27 cellular contexts compared by ENCODE assay signal in the genomic region with DNA sequence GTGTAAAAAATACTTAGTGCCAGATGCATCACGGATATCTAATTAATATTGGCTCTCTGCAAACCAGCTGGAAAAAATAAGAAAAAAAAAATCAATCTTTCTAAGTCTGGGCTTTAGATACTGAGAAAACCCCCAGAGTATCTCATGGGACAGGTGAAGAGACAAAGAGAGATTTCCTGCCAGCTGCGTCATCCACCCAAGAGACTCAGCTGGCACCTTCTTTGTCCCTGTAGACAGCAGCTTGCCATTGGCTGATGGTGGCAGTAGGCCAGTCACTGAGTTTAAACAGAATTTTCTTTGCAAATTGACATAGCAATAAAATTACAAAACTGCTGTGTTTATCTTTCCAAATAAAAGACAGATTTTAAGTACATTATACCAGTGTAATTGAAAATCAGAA.
DNase-seq lines count a peak whose midpoint lies in the region; ATAC-seq, FAIRE-seq and TF ChIP-seq lines count a peak whose summit lies in the region.
"Had no signal": no experiment of that assay in that cellular context is flagged by ENCODE, and none has a peak within 500 bp of the region (broad histone marks: within the 10 kb centered on the region; RNA-seq: fewer than 3 reads in every experiment).

No MANE protein-coding gene starts in this region.

- H3K27me3 ChIP-seq in GM12878 (replicated peaks in 1 of 2; ENCODE audit: control insufficient read depth in 2 of 2, insufficient read depth in 2 of 2, low read length in 1 of 2): no peaks in the 10 kb centered on the region

- no peak overlapping the region for H3K4me2 ChIP-seq in GM12878 (ENCODE audit: control insufficient read depth, insufficient read depth)

- no peaks in the 10 kb centered on the region for H3K79me2 ChIP-seq in GM12878 (ENCODE audit: control insufficient read depth, insufficient read depth, low read length)

- peaks cover 0 to 4% (median 0%) of the 10 kb centered on the region in 7 donors for H3K9me3 Mint-ChIP-seq in CD14-positive monocyte
- H3K9me3 Mint-ChIP-seq: activated naive CD4-positive, alpha-beta T cell treated with anti-CD3 and anti-CD28 coated beads, Interleukin-2, amount 10 ng/mL, durations not matched to agents 7 days and 5 days; activated T-helper 1 cell treated with anti-CD3 and anti-CD28 coated beads, Interleukin-12 subunit alpha, Interleukin-12 subunit beta, Interleukin-2, Interleukin-4 antibody, amounts not matched to agents 30 ng/mL and 10 ng/mL and 1 ng/mL, durations not matched to agents 14 hours and 24 hours and 36 hours; T-helper 2 cell treated with Interferon-gamma antibody and Interleukin-4, amounts not matched to agents 5 μg/mL and 100 μg/mL, for 36 hours; type B pancreatic cell had no signal

- BruUV-seq in GM12878 (replicated peaks; lab: Mats Ljungman, UMichigan): no TSS peak

- no peak for TF ChIP-seq CTCF in GM12878 (IDR thresholded peaks at IDR 0.05 in 2 of 3, conservative IDR thresholded peaks at IDR 0.05 in 1 of 3; ENCODE audit: control insufficient read depth in 2 of 3, extremely low read depth in 1 of 3, insufficient read depth in 1 of 3, low read depth in 3 of 3, low read length in 3 of 3)
- no peak for TF ChIP-seq CTCF in CD14-positive monocyte (IDR thresholded peaks at IDR 0.05)

- no peaks in the 10 kb centered on the region for H3K36me3 ChIP-seq in GM12878 (ENCODE audit: control insufficient read depth in 2 of 2, insufficient read depth in 2 of 2, low read length in 1 of 2)
- H3K36me3 ChIP-seq: HAP-1, WERI-Rb-1 had no signal

- H2AFZ ChIP-seq in GM12878 (ENCODE audit: control insufficient read depth, low read depth, low read length): no peak overlapping the region

- no peak overlapping the region for H3K9ac ChIP-seq in GM12878 (ENCODE audit: control insufficient read depth, insufficient read depth, low read length)

- H3K27me3 Mint-ChIP-seq in CD14-positive monocyte (ENCODE audit: low read depth in 3 of 3): peaks cover 0 to 1% (median 0%) of the 10 kb centered on the region in 3 donors
- H3K27me3 Mint-ChIP-seq: activated naive CD4-positive, alpha-beta T cell treated with anti-CD3 and anti-CD28 coated beads, Interleukin-2, amount 10 ng/mL, durations not matched to agents 7 days and 5 days; naive B cell had no signal

- RAD21 ChIA-PET in GM12878 (lab: Charles Lee; ENCODE audit: unreplicated experiment): no interaction called here

- H3K27ac Mint-ChIP-seq in CD14-positive monocyte: peak overlapping the region in 1 of 7 donors; percentile 5
- H3K27ac Mint-ChIP-seq: activated naive CD4-positive, alpha-beta T cell treated with anti-CD3 and anti-CD28 coated beads, Interleukin-2, amount 10 ng/mL, durations not matched to agents 7 days and 5 days; activated T-helper 1 cell treated with anti-CD3 and anti-CD28 coated beads, Interleukin-12 subunit alpha, Interleukin-12 subunit beta, Interleukin-2, Interleukin-4 antibody, amounts not matched to agents 30 ng/mL and 10 ng/mL and 1 ng/mL, durations not matched to agents 14 hours and 24 hours and 36 hours; naive B cell; T-helper 2 cell treated with Interferon-gamma antibody and Interleukin-4, amounts not matched to agents 5 μg/mL and 100 μg/mL, for 36 hours; type B pancreatic cell had no signal

- 3% methylated on average over 2 of the region's 2 CpGs for WGBS in GM12878 (ENCODE audit: insufficient coverage, insufficient replicate concordance, low lambda C conversion rate, missing lambda C conversion rate)

- H4K20me1 ChIP-seq in GM12878 (ENCODE audit: control insufficient read depth, insufficient read depth): no peaks in the 10 kb centered on the region

- SMC1A ChIA-PET in GM12878 (lab: Charles Lee; ENCODE audit: uncharacterized antibody, unreplicated experiment): interaction anchor here (0.8 kb wide), 1 partner anchor 17 kb away, joined by 3 read pairs; no protein-coding TSS in a partner anchor

- TF ChIP-seq POLR2A in GM12878 (IDR thresholded peaks at IDR 0.05; ENCODE audit: low read depth, low read length): no peak

- no peaks in the 10 kb centered on the region for H3K4me1 ChIP-seq in GM12878 (ENCODE audit: control insufficient read depth, insufficient read depth, low read length)
- H3K4me1 ChIP-seq: HAP-1 had no signal

- H3K4me1 Mint-ChIP-seq in CD14-positive monocyte: no peaks in the 10 kb centered on the region
- H3K4me1 Mint-ChIP-seq: activated naive CD4-positive, alpha-beta T cell treated with anti-CD3 and anti-CD28 coated beads, Interleukin-2, amount 10 ng/mL, durations not matched to agents 7 days and 5 days; naive B cell had no signal

- CTCF ChIA-PET in GM12878 (lab: Yijun Ruan, JAX): interaction anchor here (1.8 kb wide), 1 partner anchor 16 kb away, joined by 7 read pairs; no protein-coding TSS in a partner anchor

- FAIRE-seq in GM12878 (lab: Jason Lieb, UNC): no peak
- FAIRE-seq: GM12892, small intestine had no signal

- DNase-seq in NCI-H1417 (lab: John Stamatoyannopoulos, UW) (peak in 2 of 3 experiments; percentile 18 to 55), NCI-H1417 treated with DMSO at 0.1 percent for 48 hours (lab: John Stamatoyannopoulos, UW) (no peak), NCI-H1436 (lab: John Stamatoyannopoulos, UW) (peak; percentile 88), NCI-H2196 treated with DMSO at 0.1 percent for 48 hours (lab: John Stamatoyannopoulos, UW; ENCODE audit: unreplicated experiment) (peak; percentile 66), GM12878 (ENCODE audit: low read depth, low spot score) (no peak), NCI-H2227 treated with DMSO at 0.1 percent for 48 hours (lab: John Stamatoyannopoulos, UW) (no peak), CD14-positive monocyte (ENCODE audit: low spot score) (no peak)
- DNase-seq: 8988T; activated CD4-positive, alpha-beta T cell treated with anti-CD3 and anti-CD28 coated beads, Interleukin-2, amount 50 U/mL, for 1 hour; activated naive CD4-positive, alpha-beta T cell treated with anti-CD3 and anti-CD28 coated beads, Interleukin-2, amount 10 ng/mL, durations not matched to agents 7 days and 5 days; amniotic stem cell; effector CD4-positive, alpha-beta T cell; foreskin fibroblast; Kasumi-1; MV-4-11; naive B cell; NCI-H446; small intestine; stimulated activated CD4-positive, alpha-beta T cell treated with anti-CD3 and anti-CD28 coated beads, Interleukin-1b, Interleukin-23, amount 100 ng/mL, for 48 hours; WERI-Rb-1 had no signal

- POLR2A ChIA-PET in GM12878 (lab: Charles Lee): no interaction called here

- TF ChIP-seq RAD21 in GM12878 (IDR thresholded peaks at IDR 0.05; ENCODE audit: insufficient read depth, low read depth, low read length): no peak

- H3K36me3 Mint-ChIP-seq in CD14-positive monocyte: no peaks in the 10 kb centered on the region
- H3K36me3 Mint-ChIP-seq: activated naive CD4-positive, alpha-beta T cell treated with anti-CD3 and anti-CD28 coated beads, Interleukin-2, amount 10 ng/mL, durations not matched to agents 7 days and 5 days; naive B cell; type B pancreatic cell had no signal

- H3K9me3 ChIP-seq in GM12878 (replicated peaks; ENCODE audit: control insufficient read depth, insufficient read depth, low read length): no peaks in the 10 kb centered on the region
- H3K9me3 ChIP-seq: HAP-1 had no signal

- no peak overlapping the region for H3K4me3 ChIP-seq in GM12878
- H3K4me3 ChIP-seq: HAP-1 had no signal

- ATAC-seq in GM12878 (peak; percentile 34; the same call in 1 of the 3 replicates), GM18519 (IDR thresholded peaks at IDR 0.05; ENCODE audit: low FRiP score, unreplicated experiment) (no peak)
- ATAC-seq: left lobe of liver had no signal

- in situ Hi-C loops in GM12878 (cut with MboI): no loop called here

- intact Hi-C loops in GM12878 (cut with micrococcal nuclease; ENCODE audit: unreplicated experiment) (no loop called here), CD14-positive monocyte (cut with micrococcal nuclease) (no loop called here)

- TF ChIP-seq EP300 in GM12878 (IDR thresholded peaks at IDR 0.05; ENCODE audit: borderline replicate concordance in 1 of 2, control insufficient read depth in 1 of 2, low read depth in 2 of 2, low read length in 2 of 2): no peak

- H3K4me3 Mint-ChIP-seq in CD14-positive monocyte: no peak overlapping the region
- H3K4me3 Mint-ChIP-seq: activated naive CD4-positive, alpha-beta T cell treated with anti-CD3 and anti-CD28 coated beads, Interleukin-2, amount 10 ng/mL, durations not matched to agents 7 days and 5 days; activated T-helper 1 cell treated with anti-CD3 and anti-CD28 coated beads, Interleukin-12 subunit alpha, Interleukin-12 subunit beta, Interleukin-2, Interleukin-4 antibody, amounts not matched to agents 30 ng/mL and 10 ng/mL and 1 ng/mL, durations not matched to agents 14 hours and 24 hours and 36 hours; naive B cell; T-helper 2 cell treated with Interferon-gamma antibody and Interleukin-4, amounts not matched to agents 5 μg/mL and 100 μg/mL, for 36 hours; type B pancreatic cell had no signal

- no peak overlapping the region for H3K27ac ChIP-seq in GM12878 (ENCODE audit: control insufficient read depth, insufficient read depth)
- H3K27ac ChIP-seq: WERI-Rb-1 had no signal

TF ChIP-seq in GM12878, 131 proteins besides CTCF, POLR2A, EP300 and RAD21:
- no peak for TF ChIP-seq HDAC2 (IDR thresholded peaks at IDR 0.05)
- TF ChIP-seq, protein P1, sequence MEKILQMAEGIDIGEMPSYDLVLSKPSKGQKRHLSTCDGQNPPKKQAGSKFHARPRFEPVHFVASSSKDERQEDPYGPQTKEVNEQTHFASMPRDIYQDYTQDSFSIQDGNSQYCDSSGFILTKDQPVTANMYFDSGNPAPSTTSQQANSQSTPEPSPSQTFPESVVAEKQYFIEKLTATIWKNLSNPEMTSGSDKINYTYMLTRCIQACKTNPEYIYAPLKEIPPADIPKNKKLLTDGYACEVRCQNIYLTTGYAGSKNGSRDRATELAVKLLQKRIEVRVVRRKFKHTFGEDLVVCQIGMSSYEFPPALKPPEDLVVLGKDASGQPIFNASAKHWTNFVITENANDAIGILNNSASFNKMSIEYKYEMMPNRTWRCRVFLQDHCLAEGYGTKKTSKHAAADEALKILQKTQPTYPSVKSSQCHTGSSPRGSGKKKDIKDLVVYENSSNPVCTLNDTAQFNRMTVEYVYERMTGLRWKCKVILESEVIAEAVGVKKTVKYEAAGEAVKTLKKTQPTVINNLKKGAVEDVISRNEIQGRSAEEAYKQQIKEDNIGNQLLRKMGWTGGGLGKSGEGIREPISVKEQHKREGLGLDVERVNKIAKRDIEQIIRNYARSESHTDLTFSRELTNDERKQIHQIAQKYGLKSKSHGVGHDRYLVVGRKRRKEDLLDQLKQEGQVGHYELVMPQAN (conservative IDR thresholded peaks at IDR 0.05): no peak
- no peak for TF ChIP-seq MTA2 (IDR thresholded peaks at IDR 0.05; ENCODE audit: low read depth)
- TF ChIP-seq, protein P2, sequence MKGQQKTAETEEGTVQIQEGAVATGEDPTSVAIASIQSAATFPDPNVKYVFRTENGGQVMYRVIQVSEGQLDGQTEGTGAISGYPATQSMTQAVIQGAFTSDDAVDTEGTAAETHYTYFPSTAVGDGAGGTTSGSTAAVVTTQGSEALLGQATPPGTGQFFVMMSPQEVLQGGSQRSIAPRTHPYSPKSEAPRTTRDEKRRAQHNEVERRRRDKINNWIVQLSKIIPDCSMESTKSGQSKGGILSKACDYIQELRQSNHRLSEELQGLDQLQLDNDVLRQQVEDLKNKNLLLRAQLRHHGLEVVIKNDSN (IDR thresholded peaks at IDR 0.05; ENCODE audit: borderline replicate concordance, extremely low read length, insufficient read depth, low read depth, low read length): no peak
- no peak for TF ChIP-seq FOXK2 (IDR thresholded peaks at IDR 0.05)
- TF ChIP-seq POU2F2 (IDR thresholded peaks at IDR 0.05; ENCODE audit: borderline replicate concordance, low read depth, low read length): no peak

Comparison
In these comparisons a context has a peak if more than half of its experiments do, and no peak if none do; other contexts are left out.
1. DNase-seq: peak in NCI-H1417 (2 of 3), NCI-H1436 (single experiment) and NCI-H2196 treated with DMSO at 0.1 percent for 48 hours (single experiment); none in NCI-H1417 treated with DMSO at 0.1 percent for 48 hours (single experiment), GM12878 (single experiment), NCI-H2227 treated with DMSO at 0.1 percent for 48 hours (single experiment) and CD14-positive monocyte (single experiment).